Comparison of ENCODE assay signal across 13 cellular contexts in genomic region chr16:85037050-85037410, GRCh38. TPM values are rescaled to one million over a fixed set of nuclear protein-coding genes. Genes with fewer than 3 reads are reported as not detected.
A peak's percentile ranks its signal among the peaks of the same experiment; 100 is the strongest.
DNase-seq lines count a peak whose midpoint lies in the region; TF ChIP-seq lines count a peak whose summit lies in the region.
"Had no signal": no experiment of that assay in that cellular context is flagged by ENCODE, and none has a peak within 500 bp of the region (broad histone marks: within the 10 kb centered on the region; RNA-seq: fewer than 3 reads in every experiment).

No MANE protein-coding gene starts in this region.

- no peak overlapping the region for H2BK12ac ChIP-seq in mesenchymal stem cell (ENCODE audit: low read length in 2 of 2)

- H3K9ac ChIP-seq in mesenchymal stem cell (ENCODE audit: low read length) = no peak overlapping the region

- CTCF ChIA-PET in MCF 10A (lab: Yijun Ruan, JAX) = interaction anchor here (0.8 to 2.2 kb wide), 2 partner anchors 50 to 201 kb away, joined by 5 to 6 read pairs; no protein-coding TSS in a partner anchor

- no peak overlapping the region for H4K91ac ChIP-seq in mesenchymal stem cell (ENCODE audit: low read length)

- H3K36me3 Mint-ChIP-seq in MCF 10A (ENCODE audit: insufficient read depth, unreplicated experiment) = peaks cover 19% of the 10 kb centered on the region

- H3K27ac Mint-ChIP-seq in MCF 10A (ENCODE audit: low read depth, unreplicated experiment) = peak overlapping the region; percentile 72
- H3K27ac Mint-ChIP-seq: CD8-positive, alpha-beta T cell; T-helper 2 cell treated with Interferon-gamma antibody and Interleukin-4, amounts not matched to agents 5 μg/mL and 100 μg/mL, for 36 hours had no signal

- TF ChIP-seq CTCF in AG09309 (IDR thresholded peaks at IDR 0.05; ENCODE audit: control insufficient read depth, insufficient read depth, low read depth, low read length, missing control alignments) = no peak
- TF ChIP-seq CTCF in MCF 10A (IDR thresholded peaks at IDR 0.05; ENCODE audit: unreplicated experiment) = no peak
- TF ChIP-seq CTCF in BE2C (IDR thresholded peaks at IDR 0.05; ENCODE audit: low read depth, low read length) = no peak

- H3K4me2 ChIP-seq in mesenchymal stem cell (ENCODE audit: low read length, poor library complexity, severe bottlenecking) = no peak overlapping the region

- POLR2A ChIA-PET in MCF 10A (lab: Yijun Ruan, JAX) = interaction anchor here (0.7 to 2.3 kb wide), 7 partner anchors 9 to 115 kb away, joined by 3 to 20 read pairs (median 9); partner anchors contain the start of genes KIAA0513 and ZDHHC7

- no peak overlapping the region for H2BK5ac ChIP-seq in mesenchymal stem cell (ENCODE audit: low read depth, low read length, poor library complexity, severe bottlenecking)

- H2BK15ac ChIP-seq in mesenchymal stem cell (ENCODE audit: low read depth, poor library complexity, severe bottlenecking) = no peak overlapping the region

- no TSS peak for BruUV-seq in MCF 10A (replicated peaks; lab: Mats Ljungman, UMichigan)

- peaks cover 12 to 24% of the 10 kb centered on the region in 2 experiments for H3K36me3 ChIP-seq in mesenchymal stem cell (ENCODE audit: control insufficient read depth in 1 of 2, insufficient read depth in 2 of 2, low read depth in 1 of 2, low read length in 2 of 2)
- no peaks in the 10 kb centered on the region for H3K36me3 ChIP-seq in BE2C

- no peak overlapping the region for H2AFZ ChIP-seq in mesenchymal stem cell (ENCODE audit: low read depth, low read length)

- H3K27me3 ChIP-seq in mesenchymal stem cell (ENCODE audit: control insufficient read depth in 1 of 2, insufficient read depth in 1 of 2, low read length in 2 of 2) (no peaks in the 10 kb centered on the region), BE2C (no peaks in the 10 kb centered on the region)
- H3K27me3 ChIP-seq: tibial nerve had no signal

- peak overlapping the region; percentile 32 for H3K4me3 Mint-ChIP-seq in MCF 10A (ENCODE audit: unreplicated experiment)
- H3K4me3 Mint-ChIP-seq: CD8-positive, alpha-beta T cell; H9; T-helper 2 cell treated with Interferon-gamma antibody and Interleukin-4, amounts not matched to agents 5 μg/mL and 100 μg/mL, for 36 hours had no signal

- H3K27ac ChIP-seq in mesenchymal stem cell (ENCODE audit: low read length, poor library complexity, severe bottlenecking) = no peak overlapping the region

- peaks cover 15% of the 10 kb centered on the region for H3K79me1 ChIP-seq in mesenchymal stem cell (replicated peaks; ENCODE audit: low read length, poor library complexity, severe bottlenecking)

- peaks cover 10% of the 10 kb centered on the region for H3K4me1 ChIP-seq in mesenchymal stem cell (ENCODE audit: control insufficient read depth, insufficient read depth, low read depth, low read length)
- H3K4me1 ChIP-seq in BE2C = peaks cover 26% of the 10 kb centered on the region
- H3K4me1 ChIP-seq: tibial nerve had no signal

- no peak overlapping the region for H2AK5ac ChIP-seq in mesenchymal stem cell (ENCODE audit: low read length, severe bottlenecking)

- no peaks in the 10 kb centered on the region for H3K27me3 Mint-ChIP-seq in MCF 10A (ENCODE audit: insufficient read depth, unreplicated experiment)

- no peak overlapping the region for H2BK120ac ChIP-seq in mesenchymal stem cell (ENCODE audit: low read depth, low read length)

- peak overlapping the region in 1 of 2 experiments; percentile 24 for H3K18ac ChIP-seq in mesenchymal stem cell (ENCODE audit: low read depth in 1 of 2, low read length in 2 of 2)

- no peak overlapping the region for H4K8ac ChIP-seq in mesenchymal stem cell (ENCODE audit: low read length)

- H3K23ac ChIP-seq in mesenchymal stem cell (ENCODE audit: low read length in 2 of 2) = no peak overlapping the region

- H3K9me3 Mint-ChIP-seq in MCF 10A (ENCODE audit: unreplicated experiment) = no peaks in the 10 kb centered on the region
- H3K9me3 Mint-ChIP-seq: CD8-positive, alpha-beta T cell; H9; T-helper 2 cell treated with Interferon-gamma antibody and Interleukin-4, amounts not matched to agents 5 μg/mL and 100 μg/mL, for 36 hours had no signal

- no peaks in the 10 kb centered on the region for H3K9me3 ChIP-seq in mesenchymal stem cell (ENCODE audit: control insufficient read depth, low read length)
- H3K9me3 ChIP-seq in BE2C = no peaks in the 10 kb centered on the region
- H3K9me3 ChIP-seq: tibial nerve had no signal

- H3K14ac ChIP-seq in mesenchymal stem cell (ENCODE audit: low read length in 2 of 2) = no peak overlapping the region

- DNase-seq in AG09309 (ENCODE audit: low read depth) (peak; percentile 37), HT1080 (ENCODE audit: low read depth) (peak; percentile 85), MCF 10A (ENCODE audit: unreplicated experiment) (peak; percentile 96), mesenchymal stem cell (peak; percentile 93), GM19238 (ENCODE audit: insufficient read length, low spot score) (no peak), HuH-7.5 (ENCODE audit: low spot score) (no peak), NCI-H526 (lab: John Stamatoyannopoulos, UW) (no peak), BE2C (no peak)
- DNase-seq: activated gamma-delta T cell; CD8-positive, alpha-beta T cell; H9 had no signal

- 65% methylated on average over 7 of the region's 7 CpGs for WGBS in mesenchymal stem cell

- intact Hi-C loops in MCF 10A (cut with micrococcal nuclease) = loop anchor here (2.0 kb wide), 1 partner anchor 42 kb away; no protein-coding TSS in a partner anchor

- H3K4me1 Mint-ChIP-seq in MCF 10A (ENCODE audit: insufficient read depth, unreplicated experiment) = peaks cover 16% of the 10 kb centered on the region

- H3K4ac ChIP-seq in mesenchymal stem cell (ENCODE audit: low read depth in 1 of 2, low read length in 2 of 2) = no peak overlapping the region

- H3K4me3 ChIP-seq in AG09309 (ENCODE audit: control insufficient read depth, low read depth, low read length) (no peak overlapping the region), mesenchymal stem cell (ENCODE audit: insufficient read depth in 1 of 2, low read depth in 1 of 2, low read length in 2 of 2) (no peak overlapping the region), BE2C (ENCODE audit: low read depth, low read length) (no peak overlapping the region)
- H3K4me3 ChIP-seq: tibial nerve had no signal

RNA-seq across cellular contexts. Expression of gene KIAA0513, which starts 9.4 kb away (rescaled TPM):
- 2.7 and 3.4 TPM in 2 replicates for total RNA-seq in HT1080 (2014; rRNA removed; shearing (Covaris generic))
- 2.8 and 5.5 TPM in 2 replicates for polyA plus RNA-seq in HT1080 (2015; cell fraction: cytosol; rRNA removed)
- polyA plus RNA-seq in HT1080 (2015; cell fraction: nucleus; rRNA removed) = 2.5 and 3.5 TPM in 2 replicates
- 4.2 and 4.9 TPM in 2 replicates for total RNA-seq in MCF 10A (2022)
- polyA plus RNA-seq in mesenchymal stem cell (2013, experiment 1 of 2) = 8.5 TPM
- polyA plus RNA-seq in mesenchymal stem cell (2013, experiment 2 of 2) = 8.0 TPM
- polyA plus RNA-seq in BE2C (2012; ENCODE audit: insufficient read depth, insufficient read length, low read depth) = 16.5 TPM

RNA-seq across cellular contexts. Expression of gene ZDHHC7, which starts 25.7 kb away (rescaled TPM):
- total RNA-seq in HT1080 (2014; rRNA removed; shearing (Covaris generic)) = 53.6 and 59.7 TPM in 2 replicates
- 62.4 and 62.7 TPM in 2 replicates for polyA plus RNA-seq in HT1080 (2015; cell fraction: cytosol; rRNA removed)
- polyA plus RNA-seq in HT1080 (2015; cell fraction: nucleus; rRNA removed) = 74.8 and 75.3 TPM in 2 replicates
- total RNA-seq in MCF 10A (2022) = 46.3 and 54.5 TPM in 2 replicates
- polyA plus RNA-seq in mesenchymal stem cell (2013, experiment 1 of 2) = 64.9 TPM
- 65.2 TPM for polyA plus RNA-seq in mesenchymal stem cell (2013, experiment 2 of 2)
- 29.1 TPM for polyA plus RNA-seq in BE2C (2012; ENCODE audit: insufficient read depth, insufficient read length, low read depth)

Comparison
In these comparisons a context has a peak if more than half of its experiments do, and no peak if none do; other contexts are left out.
1. DNase-seq: peak in AG09309 (single experiment), HT1080 (single experiment), MCF 10A (single experiment) and mesenchymal stem cell (single experiment); none in GM19238 (single experiment), HuH-7.5 (single experiment), NCI-H526 (0 of 2) and BE2C (single experiment).